23 cellular contexts compared by ENCODE assay signal in genomic region chr4:76822294-76822693, GRCh38.
"Had no signal": no experiment of that assay in that cellular context is flagged by ENCODE, and none has a peak within 500 bp of the region (broad histone marks: within the 10 kb centered on the region; RNA-seq: fewer than 3 reads in every experiment).

No MANE protein-coding gene starts in this region.

- H3K4me3 ChIP-seq: body of pancreas, cardiac muscle cell, heart right ventricle, smooth muscle cell, stomach, suprapubic skin, transverse colon had no signal

- DNase-seq: activated CD4-positive, alpha-beta T cell treated with anti-CD3 and anti-CD28 coated beads for 36 hours; activated CD4-positive, CD25-positive, alpha-beta regulatory T cell; activated CD8-positive, alpha-beta T cell treated with anti-CD3 and anti-CD28 coated beads, Interleukin-2, amount 10 ng/mL, durations not matched to agents 7 days and 5 days; activated effector memory CD4-positive, alpha-beta T cell treated with Interleukin-2 at 50 U/mL for 16 hours; activated naive CD4-positive, alpha-beta T cell treated with Interleukin-2 at 50 U/mL for 16 hours; aorta; body of pancreas; cortex of kidney; foreskin keratinocyte; heart right ventricle; kidney glomerular epithelial cell; mammary epithelial cell; natural killer cell; stimulated activated CD4-positive, alpha-beta T cell treated with anti-CD3 and anti-CD28 coated beads, Interleukin-1b, Interleukin-23, amount 100 ng/mL, for 48 hours; stimulated activated CD4-positive, alpha-beta T cell treated with anti-CD3 and anti-CD28 coated beads, Interleukin-4, amount 100 ng/mL, for 4 hours; stimulated activated CD8-positive, alpha-beta memory T cell treated with anti-CD3 and anti-CD28 coated beads, Interleukin-4, amount 100 ng/mL, for 48 hours; stomach; transverse colon had no signal

- H3K27ac Mint-ChIP-seq: activated CD4-positive, alpha-beta T cell treated with anti-CD3 and anti-CD28 coated beads for 36 hours; activated CD8-positive, alpha-beta T cell treated with anti-CD3 and anti-CD28 coated beads, Interleukin-2, amount 10 ng/mL, durations not matched to agents 7 days and 5 days; activated naive CD8-positive, alpha-beta T cell; natural killer cell; stimulated activated memory B cell treated with anti-CD40 and anti-IgM and Interleukin-4, amounts not matched to agents 10 μg/mL and 1 μg/mL and 100 μg/mL, for 72 hours had no signal

- H3K4me1 Mint-ChIP-seq: activated CD4-positive, alpha-beta T cell treated with anti-CD3 and anti-CD28 coated beads for 36 hours; natural killer cell; stimulated activated memory B cell treated with anti-CD40 and anti-IgM and Interleukin-4, amounts not matched to agents 10 μg/mL and 1 μg/mL and 100 μg/mL, for 72 hours had no signal

- ATAC-seq: activated CD4-positive, alpha-beta T cell treated with anti-CD3 and anti-CD28 coated beads for 36 hours; activated CD8-positive, alpha-beta T cell treated with anti-CD3 and anti-CD28 coated beads, Interleukin-2, amount 10 ng/mL, durations not matched to agents 7 days and 5 days; body of pancreas; foreskin keratinocyte; natural killer cell; stimulated activated memory B cell treated with anti-CD40 and anti-IgM and Interleukin-4, amounts not matched to agents 10 μg/mL and 1 μg/mL and 100 μg/mL, for 72 hours had no signal

- H3K9me3 ChIP-seq: body of pancreas, stomach, suprapubic skin, transverse colon had no signal

- H3K4me1 ChIP-seq: body of pancreas, foreskin keratinocyte, stomach, suprapubic skin, transverse colon had no signal

- H3K4me3 Mint-ChIP-seq: activated CD4-positive, alpha-beta T cell treated with anti-CD3 and anti-CD28 coated beads for 36 hours; activated CD8-positive, alpha-beta T cell treated with anti-CD3 and anti-CD28 coated beads, Interleukin-2, amount 10 ng/mL, durations not matched to agents 7 days and 5 days; activated naive CD8-positive, alpha-beta T cell; natural killer cell; stimulated activated memory B cell treated with anti-CD40 and anti-IgM and Interleukin-4, amounts not matched to agents 10 μg/mL and 1 μg/mL and 100 μg/mL, for 72 hours had no signal

- H3K27ac ChIP-seq: body of pancreas, cardiac muscle cell, foreskin keratinocyte, stomach, suprapubic skin, transverse colon had no signal

- H3K36me3 Mint-ChIP-seq: stimulated activated memory B cell treated with anti-CD40 and anti-IgM and Interleukin-4, amounts not matched to agents 10 μg/mL and 1 μg/mL and 100 μg/mL, for 72 hours had no signal

- H3K36me3 ChIP-seq: cardiac muscle cell, heart right ventricle, stomach, suprapubic skin, transverse colon had no signal

- H3K27me3 ChIP-seq: body of pancreas, cardiac muscle cell, heart right ventricle, stomach, suprapubic skin, transverse colon had no signal
